In genomic region chr16:78501744-78502143, GRCh38 we compare ENCODE assay signal across 22 cellular contexts.
"Had no signal": no experiment of that assay in that cellular context is flagged by ENCODE, and none has a peak within 500 bp of the region (broad histone marks: within the 10 kb centered on the region; RNA-seq: fewer than 3 reads in every experiment).

No MANE protein-coding gene starts in this region.

- ATAC-seq: left cardiac atrium, left lobe of liver, natural killer cell, right lobe of liver had no signal

- H3K4me3 ChIP-seq: hepatocyte, lung, ovary, right atrium auricular region, right lobe of liver, smooth muscle cell, suprapubic skin, thoracic aorta, tibial artery, uterus had no signal

- H3K36me3 ChIP-seq: ovary, right atrium auricular region, right lobe of liver, suprapubic skin, thoracic aorta, tibial artery, uterus had no signal

- DNase-seq: kidney glomerular epithelial cell; left cardiac atrium; mesendoderm; naive B cell; natural killer cell; ovary; right lobe of liver; stimulated activated CD4-positive, alpha-beta T cell treated with anti-CD3 and anti-CD28 coated beads, Interleukin-1b, Interleukin-23, amount 100 ng/mL, for 48 hours; stimulated activated CD4-positive, alpha-beta T cell treated with anti-CD3 and anti-CD28 coated beads, Interleukin-2, amount 100 ng/mL, for 48 hours; stimulated activated CD4-positive, alpha-beta T cell treated with anti-CD3 and anti-CD28 coated beads, Interleukin-4, amount 100 ng/mL, for 4 hours; stimulated activated CD8-positive, alpha-beta memory T cell treated with anti-CD3 and anti-CD28 coated beads, Interleukin-4, amount 100 ng/mL, for 48 hours; stimulated activated naive CD4-positive, alpha-beta T cell; tibial artery; uterus had no signal

- H2AFZ ChIP-seq: hepatocyte had no signal

- H3K9me3 ChIP-seq: ovary, right atrium auricular region, right lobe of liver, suprapubic skin, thoracic aorta, tibial artery, uterus had no signal

- H3K27ac ChIP-seq: hepatocyte, ovary, right atrium auricular region, suprapubic skin, thoracic aorta, tibial artery, uterus had no signal

- H3K4me2 ChIP-seq: smooth muscle cell had no signal

- H3K79me2 ChIP-seq: hepatocyte had no signal

- H3K27me3 ChIP-seq: hepatocyte, ovary, right atrium auricular region, right lobe of liver, suprapubic skin, tibial artery, uterus had no signal

- FAIRE-seq: keratinocyte had no signal
